In genomic region chr16:27745348-27745747, GRCh38 we compare ENCODE assay signal across 18 cellular contexts.
DNase-seq lines count a peak whose midpoint lies in the region; ATAC-seq and TF ChIP-seq lines count a peak whose summit lies in the region.
"Had no signal": no experiment of that assay in that cellular context is flagged by ENCODE, and none has a peak within 500 bp of the region (broad histone marks: within the 10 kb centered on the region; RNA-seq: fewer than 3 reads in every experiment).

No MANE protein-coding gene starts in this region.

- POLR2A ChIA-PET in MCF 10A (lab: Yijun Ruan, JAX): no interaction called here
- POLR2A ChIA-PET in activated CD4-positive, alpha-beta T cell treated with anti-CD3 and anti-CD28 coated beads, Interleukin-2, amount 10 ng/mL, durations not matched to agents 7 days and 5 days (lab: Charles Lee): no interaction called here

- H3K4me3 Mint-ChIP-seq in MCF 10A (ENCODE audit: unreplicated experiment): no peak overlapping the region
- no peak overlapping the region for H3K4me3 Mint-ChIP-seq in activated CD4-positive, alpha-beta T cell treated with anti-CD3 and anti-CD28 coated beads, Interleukin-2, amount 10 ng/mL, durations not matched to agents 7 days and 5 days
- H3K4me3 Mint-ChIP-seq: CD8-positive, alpha-beta T cell; dendritic cell treated with granulocyte-macrophage colony-stimulating factor and Interleukin-4, amounts not matched to agents 40 ng/mL and 50 ng/mL, for 4 days; neural crest cell had no signal

- H3K9me3 ChIP-seq in breast epithelium (no peaks in the 10 kb centered on the region), RWPE2 (ENCODE audit: severe bottlenecking) (no peaks in the 10 kb centered on the region)

- H3K4me1 ChIP-seq in breast epithelium (no peaks in the 10 kb centered on the region), RWPE2 (ENCODE audit: insufficient read depth, poor library complexity, severe bottlenecking) (peaks cover 7% of the 10 kb centered on the region)

- no peak overlapping the region for H3K27ac Mint-ChIP-seq in MCF 10A (ENCODE audit: low read depth, unreplicated experiment)
- H3K27ac Mint-ChIP-seq in activated CD4-positive, alpha-beta T cell treated with anti-CD3 and anti-CD28 coated beads, Interleukin-2, amount 10 ng/mL, durations not matched to agents 7 days and 5 days: no peak overlapping the region
- H3K27ac Mint-ChIP-seq: CD8-positive, alpha-beta T cell; dendritic cell treated with granulocyte-macrophage colony-stimulating factor and Interleukin-4, amounts not matched to agents 40 ng/mL and 50 ng/mL, for 4 days had no signal

- H3K27me3 ChIP-seq in breast epithelium (no peaks in the 10 kb centered on the region), RWPE2 (ENCODE audit: insufficient read depth, poor library complexity, severe bottlenecking) (no peaks in the 10 kb centered on the region)

- H3K27me3 Mint-ChIP-seq in MCF 10A (ENCODE audit: insufficient read depth, unreplicated experiment): no peaks in the 10 kb centered on the region
- H3K27me3 Mint-ChIP-seq in activated CD4-positive, alpha-beta T cell treated with anti-CD3 and anti-CD28 coated beads, Interleukin-2, amount 10 ng/mL, durations not matched to agents 7 days and 5 days: no peaks in the 10 kb centered on the region
- H3K27me3 Mint-ChIP-seq: dendritic cell treated with granulocyte-macrophage colony-stimulating factor and Interleukin-4, amounts not matched to agents 40 ng/mL and 50 ng/mL, for 4 days had no signal

- H3K9me3 Mint-ChIP-seq in MCF 10A (ENCODE audit: unreplicated experiment): no peaks in the 10 kb centered on the region
- H3K9me3 Mint-ChIP-seq in activated CD4-positive, alpha-beta T cell treated with anti-CD3 and anti-CD28 coated beads, Interleukin-2, amount 10 ng/mL, durations not matched to agents 7 days and 5 days: no peaks in the 10 kb centered on the region
- H3K9me3 Mint-ChIP-seq: CD8-positive, alpha-beta T cell; dendritic cell treated with granulocyte-macrophage colony-stimulating factor and Interleukin-4, amounts not matched to agents 40 ng/mL and 50 ng/mL, for 4 days; neural crest cell had no signal

- TF ChIP-seq POLR2A in breast epithelium (IDR thresholded peaks at IDR 0.05): no peak

- no peak overlapping the region for H3K4me3 ChIP-seq in breast epithelium
- no peak overlapping the region for H3K4me3 ChIP-seq in RWPE2 (ENCODE audit: severe bottlenecking)
- no peak overlapping the region for H3K4me3 ChIP-seq in fibroblast of mammary gland (ENCODE audit: control insufficient read depth, low read depth, low read length)

- H3K27ac ChIP-seq in breast epithelium (no peak overlapping the region), RWPE2 (ENCODE audit: poor library complexity, severe bottlenecking) (no peak overlapping the region)

- no TSS peak for BruUV-seq in MCF 10A (replicated peaks; lab: Mats Ljungman, UMichigan)

- peaks cover 7% of the 10 kb centered on the region for H3K4me1 Mint-ChIP-seq in MCF 10A (ENCODE audit: insufficient read depth, unreplicated experiment)
- peaks cover 4% of the 10 kb centered on the region for H3K4me1 Mint-ChIP-seq in activated CD4-positive, alpha-beta T cell treated with anti-CD3 and anti-CD28 coated beads, Interleukin-2, amount 10 ng/mL, durations not matched to agents 7 days and 5 days

- DNase-seq in MCF 10A (ENCODE audit: unreplicated experiment): peak; percentile 3
- DNase-seq in breast epithelium (ENCODE audit: low spot score in 2 of 2): no peak
- no peak for DNase-seq in RWPE2 (ENCODE audit: low spot score)
- peak; percentile 60 for DNase-seq in fibroblast of mammary gland (ENCODE audit: low read depth)
- DNase-seq in NCI-H82 (lab: John Stamatoyannopoulos, UW): no peak
- no peak for DNase-seq in activated CD4-positive, alpha-beta T cell treated with anti-CD3 and anti-CD28 coated beads, Interleukin-2, amount 10 ng/mL, durations not matched to agents 7 days and 5 days
- no peak for DNase-seq in amygdala (lab: John Stamatoyannopoulos, UW)
- no peak for DNase-seq in DMS79 treated with DMSO at 0.1 percent for 48 hours (lab: John Stamatoyannopoulos, UW)
- DNase-seq: activated effector memory CD4-positive, alpha-beta T cell treated with Interleukin-2 at 50 U/mL for 16 hours; aorta; CD8-positive, alpha-beta T cell; EL; NCI-H2081; NCI-H526 treated with DMSO at 0.1 percent for 48 hours; stimulated activated naive CD4-positive, alpha-beta T cell treated with Interleukin-2 at 50 U/mL for 16 hours had no signal

- peaks cover 16% of the 10 kb centered on the region for H3K36me3 Mint-ChIP-seq in MCF 10A (ENCODE audit: insufficient read depth, unreplicated experiment)
- no peaks in the 10 kb centered on the region for H3K36me3 Mint-ChIP-seq in activated CD4-positive, alpha-beta T cell treated with anti-CD3 and anti-CD28 coated beads, Interleukin-2, amount 10 ng/mL, durations not matched to agents 7 days and 5 days (ENCODE audit: low read depth)

- CTCF ChIA-PET in MCF 10A (lab: Yijun Ruan, JAX): no interaction called here
- CTCF ChIA-PET in activated CD4-positive, alpha-beta T cell treated with anti-CD3 and anti-CD28 coated beads, Interleukin-2, amount 10 ng/mL, durations not matched to agents 7 days and 5 days (lab: Charles Lee): no interaction called here

- H3K36me3 ChIP-seq in breast epithelium (no peaks in the 10 kb centered on the region), RWPE2 (ENCODE audit: low read depth) (no peaks in the 10 kb centered on the region)

- TF ChIP-seq CTCF in MCF 10A (IDR thresholded peaks at IDR 0.05; ENCODE audit: unreplicated experiment): no peak
- no peak for TF ChIP-seq CTCF in breast epithelium (IDR thresholded peaks at IDR 0.05)
- no peak for TF ChIP-seq CTCF in RWPE2 (IDR thresholded peaks at IDR 0.05; ENCODE audit: poor library complexity, severe bottlenecking)
- TF ChIP-seq CTCF in fibroblast of mammary gland (conservative IDR thresholded peaks at IDR 0.05; ENCODE audit: control insufficient read depth, insufficient read depth, low read depth, low read length): no peak

- intact Hi-C loops in MCF 10A (cut with micrococcal nuclease) (no loop called here), breast epithelium (cut with DNase I; ENCODE audit: low total_unique reads) (no loop called here)

- ATAC-seq in RWPE2 (ENCODE audit: low read depth): 0 out of 3 replicates have a peak, but pooled peaks have one; percentile 15
- ATAC-seq: CD8-positive, alpha-beta T cell; Panc1 had no signal

Comparison
In these comparisons a context has a peak if more than half of its experiments do, and no peak if none do; other contexts are left out.
1. DNase-seq: peak in MCF 10A (single experiment) and fibroblast of mammary gland (single experiment); none in breast epithelium (0 of 2), RWPE2 (single experiment), NCI-H82 (single experiment), activated CD4-positive, alpha-beta T cell treated with anti-CD3 and anti-CD28 coated beads, Interleukin-2, amount 10 ng/mL, durations not matched to agents 7 days and 5 days (single experiment), amygdala (0 of 56) and DMS79 treated with DMSO at 0.1 percent for 48 hours (single experiment).